Comparison of ENCODE assay signal across 9 cellular contexts in genomic region chr17:69870091-69870530, GRCh38.
DNase-seq lines count a peak whose midpoint lies in the region; ATAC-seq and TF ChIP-seq lines count a peak whose summit lies in the region.
"Had no signal": no experiment of that assay in that cellular context is flagged by ENCODE, and none has a peak within 500 bp of the region (broad histone marks: within the 10 kb centered on the region; RNA-seq: fewer than 3 reads in every experiment).

No MANE protein-coding gene starts in this region.

- H3K27me3 Mint-ChIP-seq in activated T-cell treated with anti-CD3 and anti-CD28 coated beads, Interleukin-2, amount 50 U/mL, for 4 hours (ENCODE audit: low read depth) = no peaks in the 10 kb centered on the region
- H3K27me3 Mint-ChIP-seq in activated T-helper 1 cell treated with anti-CD3 and anti-CD28 coated beads, Interleukin-12 subunit alpha, Interleukin-12 subunit beta, Interleukin-2, Interleukin-4 antibody, amounts not matched to agents 30 ng/mL and 10 ng/mL and 1 ng/mL, durations not matched to agents 14 hours and 24 hours and 36 hours (ENCODE audit: insufficient read depth) = no peaks in the 10 kb centered on the region

- intact Hi-C loops in activated T-helper 1 cell treated with anti-CD3 and anti-CD28 coated beads, Interleukin-12 subunit alpha, Interleukin-12 subunit beta, Interleukin-2, Interleukin-4 antibody, amounts not matched to agents 30 ng/mL and 10 ng/mL and 1 ng/mL, durations not matched to agents 14 hours and 24 hours and 36 hours (cut with micrococcal nuclease) = no loop called here

- peaks cover 4% of the 10 kb centered on the region for H3K9me3 Mint-ChIP-seq in activated T-cell treated with anti-CD3 and anti-CD28 coated beads, Interleukin-2, amount 50 U/mL, for 4 hours
- no peaks in the 10 kb centered on the region for H3K9me3 Mint-ChIP-seq in activated T-helper 1 cell treated with anti-CD3 and anti-CD28 coated beads, Interleukin-12 subunit alpha, Interleukin-12 subunit beta, Interleukin-2, Interleukin-4 antibody, amounts not matched to agents 30 ng/mL and 10 ng/mL and 1 ng/mL, durations not matched to agents 14 hours and 24 hours and 36 hours

- H3K4me1 Mint-ChIP-seq in activated T-cell treated with anti-CD3 and anti-CD28 coated beads, Interleukin-2, amount 50 U/mL, for 4 hours (ENCODE audit: low read depth) = no peaks in the 10 kb centered on the region
- no peaks in the 10 kb centered on the region for H3K4me1 Mint-ChIP-seq in activated T-helper 1 cell treated with anti-CD3 and anti-CD28 coated beads, Interleukin-12 subunit alpha, Interleukin-12 subunit beta, Interleukin-2, Interleukin-4 antibody, amounts not matched to agents 30 ng/mL and 10 ng/mL and 1 ng/mL, durations not matched to agents 14 hours and 24 hours and 36 hours (ENCODE audit: low read depth)

- H3K4me3 ChIP-seq in fibroblast of mammary gland (ENCODE audit: control insufficient read depth, low read depth, low read length) = no peak overlapping the region

- DNase-seq in ELF-1 (ENCODE audit: low read depth, low spot score) (peak; percentile 62), HK-2 (ENCODE audit: unreplicated experiment) (peak; percentile 74), fibroblast of mammary gland (ENCODE audit: low read depth) (peak; percentile 82), NCI-H748 (lab: John Stamatoyannopoulos, UW; ENCODE audit: unreplicated experiment) (no peak), Kasumi-1 (lab: John Stamatoyannopoulos, UW) (no peak)
- DNase-seq in activated T-cell treated with anti-CD3 and anti-CD28 coated beads, Interleukin-2, amount 50 U/mL, for 4 hours = no peak
- DNase-seq in activated T-helper 1 cell treated with anti-CD3 and anti-CD28 coated beads, Interleukin-12 subunit alpha, Interleukin-12 subunit beta, Interleukin-2, Interleukin-4 antibody, amounts not matched to agents 30 ng/mL and 10 ng/mL and 1 ng/mL, durations not matched to agents 14 hours and 24 hours and 36 hours (ENCODE audit: low spot score) = no peak
- DNase-seq: NCI-H187 had no signal

- H3K36me3 Mint-ChIP-seq in activated T-cell treated with anti-CD3 and anti-CD28 coated beads, Interleukin-2, amount 50 U/mL, for 4 hours (ENCODE audit: insufficient read depth) = no peaks in the 10 kb centered on the region
- H3K36me3 Mint-ChIP-seq in activated T-helper 1 cell treated with anti-CD3 and anti-CD28 coated beads, Interleukin-12 subunit alpha, Interleukin-12 subunit beta, Interleukin-2, Interleukin-4 antibody, amounts not matched to agents 30 ng/mL and 10 ng/mL and 1 ng/mL, durations not matched to agents 14 hours and 24 hours and 36 hours (ENCODE audit: low read depth) = no peaks in the 10 kb centered on the region

- peak; percentile 57 for ATAC-seq in GM21717 (IDR thresholded peaks at IDR 0.05; ENCODE audit: unreplicated experiment)
- ATAC-seq in activated T-cell treated with anti-CD3 and anti-CD28 coated beads, Interleukin-2, amount 50 U/mL, for 4 hours = no peak

- no peak for TF ChIP-seq CTCF in fibroblast of mammary gland (conservative IDR thresholded peaks at IDR 0.05; ENCODE audit: control insufficient read depth, insufficient read depth, low read depth, low read length)

- H3K27ac Mint-ChIP-seq in activated T-helper 1 cell treated with anti-CD3 and anti-CD28 coated beads, Interleukin-12 subunit alpha, Interleukin-12 subunit beta, Interleukin-2, Interleukin-4 antibody, amounts not matched to agents 30 ng/mL and 10 ng/mL and 1 ng/mL, durations not matched to agents 14 hours and 24 hours and 36 hours = no peak overlapping the region

- H3K4me3 Mint-ChIP-seq in activated T-cell treated with anti-CD3 and anti-CD28 coated beads, Interleukin-2, amount 50 U/mL, for 4 hours = no peak overlapping the region
- no peak overlapping the region for H3K4me3 Mint-ChIP-seq in activated T-helper 1 cell treated with anti-CD3 and anti-CD28 coated beads, Interleukin-12 subunit alpha, Interleukin-12 subunit beta, Interleukin-2, Interleukin-4 antibody, amounts not matched to agents 30 ng/mL and 10 ng/mL and 1 ng/mL, durations not matched to agents 14 hours and 24 hours and 36 hours

Comparison
In these comparisons a context has a peak if more than half of its experiments do, and no peak if none do; other contexts are left out.
1. DNase-seq: peak in ELF-1 (single experiment), HK-2 (single experiment) and fibroblast of mammary gland (single experiment); none in NCI-H748 (single experiment), Kasumi-1 (0 of 2), activated T-cell treated with anti-CD3 and anti-CD28 coated beads, Interleukin-2, amount 50 U/mL, for 4 hours (single experiment) and activated T-helper 1 cell treated with anti-CD3 and anti-CD28 coated beads, Interleukin-12 subunit alpha, Interleukin-12 subunit beta, Interleukin-2, Interleukin-4 antibody, amounts not matched to agents 30 ng/mL and 10 ng/mL and 1 ng/mL, durations not matched to agents 14 hours and 24 hours and 36 hours (single experiment).